ENCODE assay signal across 12 cellular contexts in the genomic region with DNA sequence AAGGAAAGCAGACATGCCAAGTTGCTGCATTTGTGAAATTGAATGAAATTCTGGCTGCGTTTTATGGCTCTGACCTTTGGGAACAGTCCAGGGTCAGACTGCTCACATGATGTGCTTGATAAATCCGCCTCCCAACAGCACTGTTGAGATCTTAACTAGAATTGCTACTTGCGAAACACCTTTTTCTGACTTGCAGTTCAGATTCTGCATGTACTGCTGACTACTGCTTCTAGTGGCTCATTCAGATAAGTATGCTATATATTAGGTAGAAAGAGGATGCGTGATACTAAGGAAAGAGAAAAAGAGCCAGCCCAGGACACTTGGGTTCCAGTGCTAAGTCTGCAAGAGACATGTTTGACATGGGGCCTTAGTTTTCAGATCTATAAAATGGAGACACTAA.
DNase-seq lines count a peak whose midpoint lies in the region; ATAC-seq and TF ChIP-seq lines count a peak whose summit lies in the region.
"Had no signal": no experiment of that assay in that cellular context is flagged by ENCODE, and none has a peak within 500 bp of the region (broad histone marks: within the 10 kb centered on the region; RNA-seq: fewer than 3 reads in every experiment).

No MANE protein-coding gene starts in this region.

- peaks cover 20 to 43% of the 10 kb centered on the region in 2 donors for H3K4me1 ChIP-seq in left lung
- H3K4me1 ChIP-seq in tibial artery, result peaks cover 0 to 100% (median 82%) of the 10 kb centered on the region in 4 donors

- peaks cover 73% of the 10 kb centered on the region for H3K4me1 Mint-ChIP-seq in activated T-cell treated with anti-CD3 and anti-CD28 coated beads, Interleukin-2, amount 50 U/mL, for 24 hours (ENCODE audit: low read depth)

- H3K27me3 Mint-ChIP-seq in activated T-cell treated with anti-CD3 and anti-CD28 coated beads, Interleukin-2, amount 50 U/mL, for 24 hours, result no peaks in the 10 kb centered on the region

- peaks cover 13% of the 10 kb centered on the region for H3K36me3 Mint-ChIP-seq in activated T-cell treated with anti-CD3 and anti-CD28 coated beads, Interleukin-2, amount 50 U/mL, for 24 hours (ENCODE audit: low read depth)

- H3K9me3 Mint-ChIP-seq in activated T-cell treated with anti-CD3 and anti-CD28 coated beads, Interleukin-2, amount 50 U/mL, for 24 hours, result no peaks in the 10 kb centered on the region

- H3K9me3 ChIP-seq in left lung (no peaks in the 10 kb centered on the region), tibial artery (no peaks in the 10 kb centered on the region)
- H3K9me3 ChIP-seq: BLaER1, ovary had no signal

- no peak overlapping the region for H3K4me3 ChIP-seq in brain microvascular endothelial cell (ENCODE audit: low read depth, low read length)
- no peak overlapping the region for H3K4me3 ChIP-seq in left lung
- no peak overlapping the region for H3K4me3 ChIP-seq in tibial artery
- H3K4me3 ChIP-seq: BLaER1, MG63, ovary, PC-9 had no signal

- peak; percentile 38 for TF ChIP-seq CTCF in brain microvascular endothelial cell (IDR thresholded peaks at IDR 0.05; ENCODE audit: low read depth, low read length, missing control alignments)
- TF ChIP-seq CTCF in left lung (IDR thresholded peaks at IDR 0.05), result no peak
- peak in 1 of 2 experiments; percentile 25 for TF ChIP-seq CTCF in tibial artery (IDR thresholded peaks at IDR 0.05)

- no peak for DNase-seq in activated T-cell treated with anti-CD3 and anti-CD28 coated beads, Interleukin-2, amount 50 U/mL, for 24 hours
- no peak for DNase-seq in activated T-cell treated with anti-CD3 and anti-CD28 coated beads for 4 hours
- DNase-seq in brain microvascular endothelial cell, result no peak
- DNase-seq in left lung, result no peak
- peak in 1 of 2 donors; percentile 64 for DNase-seq in tibial artery
- no peak for DNase-seq in NCI-H1092 treated with DMSO at 0.1 percent for 48 hours (lab: John Stamatoyannopoulos, UW)
- no peak for DNase-seq in retina
- DNase-seq: MG63, ovary, PC-9 had no signal

- intact Hi-C loops in left lung (cut with DNase I), result no loop called here
- intact Hi-C loops in tibial artery (cut with DNase I; ENCODE audit: low total_unique reads), result loop anchor here (10.0 kb wide), 1 partner anchor 661 kb away; no protein-coding TSS in a partner anchor

- in situ Hi-C loops in brain microvascular endothelial cell (cut with HindIII; ENCODE audit: low pct_ligation_motif_present, low sequenced_read_pairs), result loop anchor here (25.0 kb wide), 1 partner anchor 546 kb away; a partner anchor contains a TSS

- ATAC-seq in left lung, result peak; percentile 79
- no peak for ATAC-seq in GM19395 (IDR thresholded peaks at IDR 0.05; ENCODE audit: unreplicated experiment)

- H3K27me3 ChIP-seq in brain microvascular endothelial cell (replicated peaks) (no peaks in the 10 kb centered on the region), left lung (no peaks in the 10 kb centered on the region), tibial artery (no peaks in the 10 kb centered on the region)
- H3K27me3 ChIP-seq: BLaER1, MG63, ovary had no signal

- H3K36me3 ChIP-seq in brain microvascular endothelial cell (replicated peaks), result no peaks in the 10 kb centered on the region
- no peaks in the 10 kb centered on the region for H3K36me3 ChIP-seq in left lung
- H3K36me3 ChIP-seq in tibial artery, result no peaks in the 10 kb centered on the region
- H3K36me3 ChIP-seq: MG63, ovary had no signal

- no peak overlapping the region for H3K4me3 Mint-ChIP-seq in activated T-cell treated with anti-CD3 and anti-CD28 coated beads, Interleukin-2, amount 50 U/mL, for 24 hours

- H3K27ac Mint-ChIP-seq in activated T-cell treated with anti-CD3 and anti-CD28 coated beads, Interleukin-2, amount 50 U/mL, for 24 hours, result peak overlapping the region; percentile 60

- H3K27ac ChIP-seq in brain microvascular endothelial cell (no peak overlapping the region), left lung (peak overlapping the region in 1 of 2 donors; percentile 40), tibial artery (peak overlapping the region; percentile 80 to 90)
- H3K27ac ChIP-seq: BLaER1, ovary, PC-9 had no signal
